12 cellular contexts compared by ENCODE assay signal in genomic region chr10:61663466-61663865, GRCh38. TPM values are rescaled to one million over a fixed set of nuclear protein-coding genes. Genes with fewer than 3 reads are reported as not detected.
DNase-seq lines count a peak whose midpoint lies in the region; ATAC-seq and TF ChIP-seq lines count a peak whose summit lies in the region.
"Had no signal": no experiment of that assay in that cellular context is flagged by ENCODE, and none has a peak within 500 bp of the region (broad histone marks: within the 10 kb centered on the region; RNA-seq: fewer than 3 reads in every experiment).

No MANE protein-coding gene starts in this region.

- H3K9me3 ChIP-seq in breast epithelium: no peaks in the 10 kb centered on the region
- no peaks in the 10 kb centered on the region for H3K9me3 ChIP-seq in stomach

- H3K36me3 ChIP-seq in breast epithelium (no peaks in the 10 kb centered on the region), stomach (no peaks in the 10 kb centered on the region)

- no peak overlapping the region for H3K27ac Mint-ChIP-seq in activated CD4-positive, alpha-beta memory T cell treated with anti-CD3 and anti-CD28 coated beads, Interleukin-2, amount 10 ng/mL, durations not matched to agents 7 days and 5 days
- H3K27ac Mint-ChIP-seq: IgD-negative memory B cell; immature natural killer cell; stimulated activated naive CD8-positive, alpha-beta T cell treated with anti-CD3 and anti-CD28 coated beads, Interleukin-15, Interleukin-2, amounts not matched to agents 100 ng/mL and 50 ng/mL, for 24 hours had no signal

- 61 to 79% (median 76%) methylated on average over 3 of the region's 3 CpGs for WGBS in stomach, 5 donors

- H3K4me3 Mint-ChIP-seq in activated CD4-positive, alpha-beta memory T cell treated with anti-CD3 and anti-CD28 coated beads, Interleukin-2, amount 10 ng/mL, durations not matched to agents 7 days and 5 days: no peak overlapping the region
- H3K4me3 Mint-ChIP-seq: stimulated activated naive CD8-positive, alpha-beta T cell treated with anti-CD3 and anti-CD28 coated beads, Interleukin-15, Interleukin-2, amounts not matched to agents 100 ng/mL and 50 ng/mL, for 24 hours had no signal

- no peak for TF ChIP-seq EP300 in stomach (IDR thresholded peaks at IDR 0.05)

- POLR2A ChIA-PET in activated CD4-positive, alpha-beta memory T cell treated with anti-CD3 and anti-CD28 coated beads, Interleukin-2, amount 10 ng/mL, durations not matched to agents 7 days and 5 days (lab: Charles Lee): no interaction called here

- TF ChIP-seq CTCF in HFF-Myc (IDR thresholded peaks at IDR 0.05; ENCODE audit: low read depth, low read length, missing control alignments): no peak
- TF ChIP-seq CTCF in breast epithelium (IDR thresholded peaks at IDR 0.05): no peak
- no peak for TF ChIP-seq CTCF in stomach (IDR thresholded peaks at IDR 0.05)

- intact Hi-C loops in breast epithelium (cut with DNase I; ENCODE audit: low total_unique reads) (no loop called here), stomach (cut with DNase I; ENCODE audit: low total_unique reads) (no loop called here)

- no peak overlapping the region for H3K27ac ChIP-seq in breast epithelium
- no peak overlapping the region for H3K27ac ChIP-seq in stomach

- no peak for TF ChIP-seq POLR2A in breast epithelium (IDR thresholded peaks at IDR 0.05)
- TF ChIP-seq POLR2A in stomach (IDR thresholded peaks at IDR 0.05): no peak

- H3K36me3 Mint-ChIP-seq in activated CD4-positive, alpha-beta memory T cell treated with anti-CD3 and anti-CD28 coated beads, Interleukin-2, amount 10 ng/mL, durations not matched to agents 7 days and 5 days (ENCODE audit: low read depth): no peaks in the 10 kb centered on the region
- H3K36me3 Mint-ChIP-seq: IgD-negative memory B cell, immature natural killer cell had no signal

- H3K4me1 ChIP-seq in breast epithelium (no peaks in the 10 kb centered on the region), stomach (peaks cover 0 to 7% (median 0%) of the 10 kb centered on the region in 4 donors)

- H3K4me1 Mint-ChIP-seq in activated CD4-positive, alpha-beta memory T cell treated with anti-CD3 and anti-CD28 coated beads, Interleukin-2, amount 10 ng/mL, durations not matched to agents 7 days and 5 days: no peaks in the 10 kb centered on the region

- H3K4me3 ChIP-seq in HFF-Myc (replicated peaks; ENCODE audit: low read depth, low read length): peak overlapping the region; percentile 55
- H3K4me3 ChIP-seq in breast epithelium: peak overlapping the region; percentile 54 to 79 (median 63)
- H3K4me3 ChIP-seq in stomach: peak overlapping the region; percentile 61 to 70 (median 62)

- H3K9me3 Mint-ChIP-seq in activated CD4-positive, alpha-beta memory T cell treated with anti-CD3 and anti-CD28 coated beads, Interleukin-2, amount 10 ng/mL, durations not matched to agents 7 days and 5 days: no peaks in the 10 kb centered on the region
- H3K9me3 Mint-ChIP-seq: immature natural killer cell; stimulated activated naive CD8-positive, alpha-beta T cell treated with anti-CD3 and anti-CD28 coated beads, Interleukin-15, Interleukin-2, amounts not matched to agents 100 ng/mL and 50 ng/mL, for 24 hours had no signal

- H3K27me3 Mint-ChIP-seq in activated CD4-positive, alpha-beta memory T cell treated with anti-CD3 and anti-CD28 coated beads, Interleukin-2, amount 10 ng/mL, durations not matched to agents 7 days and 5 days: peaks cover 33% of the 10 kb centered on the region

- no peak for ATAC-seq in HG03565 (IDR thresholded peaks at IDR 0.05; ENCODE audit: unreplicated experiment)
- ATAC-seq in HG03097 (IDR thresholded peaks at IDR 0.05; ENCODE audit: low FRiP score, unreplicated experiment): no peak

- no peak for DNase-seq in HFF-Myc (ENCODE audit: extremely low read depth, low read depth)
- DNase-seq in breast epithelium (ENCODE audit: low spot score in 2 of 2): no peak
- DNase-seq in medulla oblongata (ENCODE audit: extremely low spot score): peak; percentile 51
- no peak for DNase-seq in stomach
- DNase-seq in NCI-H2196 (lab: John Stamatoyannopoulos, UW; ENCODE audit: unreplicated experiment): no peak
- DNase-seq in activated CD4-positive, alpha-beta memory T cell treated with anti-CD3 and anti-CD28 coated beads, Interleukin-2, amount 10 ng/mL, durations not matched to agents 7 days and 5 days: no peak
- DNase-seq: immature natural killer cell, NCI-H2107 had no signal

- CTCF ChIA-PET in activated CD4-positive, alpha-beta memory T cell treated with anti-CD3 and anti-CD28 coated beads, Interleukin-2, amount 10 ng/mL, durations not matched to agents 7 days and 5 days (lab: Charles Lee): no interaction called here

- H3K27me3 ChIP-seq in breast epithelium: no peaks in the 10 kb centered on the region
- peaks cover 0 to 6% (median 0%) of the 10 kb centered on the region in 3 donors for H3K27me3 ChIP-seq in stomach

RNA-seq across cellular contexts. Expression of gene CABCOCO1, which starts 0.7 kb away (rescaled TPM):
- total RNA-seq in breast epithelium (1 to 10 TPM in 2 of 3 donors, under 1 TPM in 1; 0.16 to 1.3 (median 1.2) TPM), stomach (1 to 10 TPM in 1 of 5 donors, not detected in 4; 2.6 TPM)
- polyA plus RNA-seq in stomach: 1 to 10 TPM in 1 of 3 donors, under 1 TPM in 2; 0.30 to 2.1 (median 0.37) TPM
- total RNA-seq in activated CD4-positive, alpha-beta memory T cell treated with anti-CD3 and anti-CD28 coated beads, Interleukin-2, amount 10 ng/mL, durations not matched to agents 7 days and 5 days: not detected
- polyA plus RNA-seq: IgD-negative memory B cell, immature natural killer cell had no signal
